ENCODE assay signal across 28 cellular contexts in the genomic region with DNA sequence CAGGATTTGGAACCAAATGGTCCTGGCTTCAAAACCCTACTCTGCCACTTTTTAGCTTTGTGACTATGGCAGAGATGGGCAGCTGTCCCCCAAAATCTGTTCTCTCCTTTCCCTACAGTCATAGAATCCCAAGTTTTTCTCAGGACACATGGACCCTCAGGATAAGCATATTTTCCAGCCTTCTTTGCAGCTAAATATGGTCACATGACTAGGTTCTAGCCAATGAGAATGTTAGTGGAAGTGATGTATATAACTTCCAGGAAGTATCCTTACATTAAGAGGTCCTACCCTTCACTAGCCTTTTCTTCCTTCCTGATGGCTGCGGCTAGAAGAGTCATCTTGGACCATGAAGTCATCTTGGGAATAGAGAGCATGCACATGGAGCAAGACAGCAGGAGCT.
"Had no signal": no experiment of that assay in that cellular context is flagged by ENCODE, and none has a peak within 500 bp of the region (broad histone marks: within the 10 kb centered on the region; RNA-seq: fewer than 3 reads in every experiment).

No MANE protein-coding gene starts in this region.

- H3K36me3 Mint-ChIP-seq: naive B cell had no signal

- DNase-seq: dermis blood vessel endothelial cell; dorsolateral prefrontal cortex; effector CD4-positive, alpha-beta T cell; effector memory CD4-positive, alpha-beta T cell; erythroblast; esophagus squamous epithelium; foreskin fibroblast; foreskin melanocyte; gastrocnemius medialis; glutamatergic neuron; head of caudate nucleus; heart right ventricle; hippocampal formation; left cardiac atrium; left lung; left ventricle myocardium superior; lower lobe of right lung; mesenchymal stem cell; mucosa of descending colon; naive B cell had no signal

- FAIRE-seq: colon, endometrium, islet of Langerhans, keratinocyte had no signal

- H3K4me3 ChIP-seq: coronary artery, dorsolateral prefrontal cortex, esophagus squamous epithelium, gastrocnemius medialis, heart right ventricle, left lung, lower lobe of right lung, mucosa of descending colon had no signal

- H3K4me3 Mint-ChIP-seq: mesothelial cell of epicardium, naive B cell had no signal

- H3K27ac ChIP-seq: coronary artery, dorsolateral prefrontal cortex, epithelial cell of prostate, esophagus squamous epithelium, gastrocnemius medialis, heart right ventricle, left lung, lower lobe of right lung had no signal

- H3K36me3 ChIP-seq: esophagus squamous epithelium, gastrocnemius medialis, heart right ventricle, left lung, lower lobe of right lung had no signal

- H3K27ac Mint-ChIP-seq: mesothelial cell of epicardium, naive B cell had no signal

- H3K9me3 Mint-ChIP-seq: mesothelial cell of epicardium had no signal

- H3K9me3 ChIP-seq: esophagus squamous epithelium, gastrocnemius medialis, heart right ventricle, left lung, lower lobe of right lung, mucosa of descending colon had no signal

- ATAC-seq: esophagus mucosa, gastrocnemius medialis, heart right ventricle, left cardiac atrium, left lung, left ventricle myocardium superior, lower lobe of right lung, mucosa of descending colon had no signal
